Comparison of ENCODE assay signal across 10 cellular contexts in genomic region chr7:84946549-84946948, GRCh38.
"Had no signal": no experiment of that assay in that cellular context is flagged by ENCODE, and none has a peak within 500 bp of the region (broad histone marks: within the 10 kb centered on the region; RNA-seq: fewer than 3 reads in every experiment).

No MANE protein-coding gene starts in this region.

- H3K27ac Mint-ChIP-seq: HFFc6 had no signal

- DNase-seq: GM23248, GOT3, H7, H9, HCEC 1CT, HFFc6 had no signal

- H2AFZ ChIP-seq: GM23248 had no signal

- H3K9me3 ChIP-seq: HAP-1 had no signal

- ATAC-seq: HCT116 had no signal

- H3K9me3 Mint-ChIP-seq: H9, HFFc6 had no signal

- H3K4me1 ChIP-seq: HAP-1 had no signal

- H3K4me3 ChIP-seq: GM23248, HAP-1 had no signal

- H3K27ac ChIP-seq: GM23248 had no signal

- H3K4me3 Mint-ChIP-seq: H9, HFFc6 had no signal

- H3K9ac ChIP-seq: GM23248 had no signal

- FAIRE-seq: H1, H54 had no signal

- H3K36me3 ChIP-seq: HAP-1 had no signal
